ENCODE assay signal across 27 cellular contexts in the genomic region with DNA sequence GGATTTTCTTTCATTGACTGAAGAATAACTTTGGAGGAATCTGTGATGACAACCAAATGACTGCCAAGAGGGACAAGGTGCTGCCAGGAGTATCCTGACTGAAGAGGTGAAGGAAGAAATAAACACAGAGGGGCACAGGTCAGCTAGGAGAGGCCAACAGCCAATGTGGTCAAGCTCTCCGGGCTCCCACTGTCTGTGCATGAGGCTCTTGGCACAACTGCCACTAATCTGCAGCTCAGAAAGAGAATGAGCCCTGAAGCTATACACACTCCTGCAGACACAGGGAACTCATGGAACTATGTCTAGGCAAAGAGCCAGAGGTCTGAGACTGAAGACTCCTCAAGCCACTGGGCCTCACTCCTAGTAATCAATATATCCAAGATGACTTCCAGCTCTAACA. TPM values are rescaled to one million over a fixed set of nuclear protein-coding genes. Genes with fewer than 3 reads are reported as not detected.
"Had no signal": no experiment of that assay in that cellular context is flagged by ENCODE, and none has a peak within 500 bp of the region (broad histone marks: within the 10 kb centered on the region; RNA-seq: fewer than 3 reads in every experiment).

No MANE protein-coding gene starts in this region.

- FAIRE-seq: bronchial epithelial cell had no signal

- H3K9me3 ChIP-seq: body of pancreas, Peyer's patch, SJCRH30, SK-N-SH had no signal

- ATAC-seq: activated CD4-positive, alpha-beta T cell treated with anti-CD3 and anti-CD28 coated beads for 36 hours; activated CD8-positive, alpha-beta T cell treated with anti-CD3 and anti-CD28 coated beads for 36 hours; activated T-cell treated with anti-CD3 and anti-CD28 coated beads, Interleukin-2, amount 50 U/mL, for 72 hours; body of pancreas had no signal

- H3K9ac ChIP-seq: SK-N-SH had no signal

- H3K4me1 ChIP-seq: SJCRH30 had no signal

- H3K27me3 ChIP-seq: body of pancreas, Peyer's patch, SJCRH30 had no signal

- H3K4me3 ChIP-seq: body of pancreas, Peyer's patch, SJCRH30 had no signal

- H3K27ac ChIP-seq: body of pancreas, Peyer's patch, SJCRH30, VCaP had no signal

- H3K4me2 ChIP-seq: SK-N-SH had no signal

- DNase-seq: activated CD4-positive, alpha-beta T cell treated with anti-CD3 and anti-CD28 coated beads for 36 hours; activated CD4-positive, alpha-beta T cell treated with anti-CD3 and anti-CD28 coated beads, Interleukin-2, amount 50 U/mL, for 1 hour; activated CD8-positive, alpha-beta memory T cell treated with anti-CD3 and anti-CD28 coated beads, Interleukin-2, amount 50 U/mL, for 4 hours; activated CD8-positive, alpha-beta T cell treated with anti-CD3 and anti-CD28 coated beads for 36 hours; activated gamma-delta T cell treated with Interleukin-2 at 50 U/mL for 16 hours; activated naive CD4-positive, alpha-beta T cell treated with anti-CD3 and anti-CD28 coated beads, Interleukin-2, amount 10 ng/mL, durations not matched to agents 7 days and 5 days; activated naive CD8-positive, alpha-beta T cell treated with anti-CD3 and anti-CD28 coated beads for 36 hours; activated T-cell treated with anti-CD3 and anti-CD28 coated beads, Interleukin-2, amount 50 U/mL, for 72 hours; aorta; body of pancreas; MM.1S; NCI-H1105; NCI-H1436; NCI-H187; NCI-H2081; NCI-H510A treated with DMSO at 0.1 percent for 48 hours; NCI-H69; NK-92 treated with Interleukin-12 subunit alpha and Interleukin-12 subunit beta, amount 100 ng/mL, for 24 hours; OCI-M1; Peyer's patch; SJCRH30; SK-N-SH; T-helper 1 cell had no signal

RNA-seq across cellular contexts. Expression of a gene that starts 6.9 kb away (rescaled TPM):
- total RNA-seq: activated CD4-positive, alpha-beta T cell treated with anti-CD3 and anti-CD28 coated beads for 36 hours; activated CD8-positive, alpha-beta T cell treated with anti-CD3 and anti-CD28 coated beads for 36 hours; activated naive CD8-positive, alpha-beta T cell treated with anti-CD3 and anti-CD28 coated beads for 36 hours; activated T-cell treated with anti-CD3 and anti-CD28 coated beads, Interleukin-2, amount 50 U/mL, for 72 hours; activated T-helper 2 cell treated with anti-CD3 and anti-CD28 coated beads, Interferon-gamma antibody, Interleukin-2, Interleukin-4, amounts not matched to agents 10 μg/mL and 5 μg/mL and 100 μg/mL, durations not matched to agents 14 hours and 24 hours and 36 hours; bronchial epithelial cell; SJCRH30; T-helper 2 cell treated with Interferon-gamma antibody and Interleukin-4, amounts not matched to agents 100 ng/mL and 5 ng/mL, for 36 hours had no signal
- polyA plus RNA-seq: SK-N-SH had no signal
